Comparison of ENCODE assay signal across 9 cellular contexts in the genomic region with DNA sequence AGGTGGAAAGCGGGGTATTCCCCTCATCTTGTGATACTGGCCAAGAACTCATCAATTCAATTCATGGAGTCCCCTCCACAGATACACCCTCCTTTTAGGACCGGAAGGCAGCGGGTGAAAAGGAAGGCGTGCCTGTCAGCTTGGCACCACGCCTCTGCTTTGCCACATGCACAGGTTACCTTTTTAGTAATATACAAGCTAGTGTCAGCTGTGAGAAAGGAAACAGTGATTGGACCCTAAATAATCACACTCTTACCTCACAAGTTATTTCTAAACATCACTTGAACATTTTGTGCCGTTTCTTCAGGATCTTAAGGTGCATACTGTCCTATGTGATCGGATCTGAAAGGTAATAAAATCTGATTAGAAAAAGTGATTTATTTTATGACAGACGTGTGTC. TPM values are rescaled to one million over a fixed set of nuclear protein-coding genes. Genes with fewer than 3 reads are reported as not detected.
DNase-seq lines count a peak whose midpoint lies in the region; TF ChIP-seq lines count a peak whose summit lies in the region.
"Had no signal": no experiment of that assay in that cellular context is flagged by ENCODE, and none has a peak within 500 bp of the region (broad histone marks: within the 10 kb centered on the region; RNA-seq: fewer than 3 reads in every experiment).

No MANE protein-coding gene starts in this region.

- TF ChIP-seq CTCF in mammary epithelial cell (conservative IDR thresholded peaks at IDR 0.05 in 1 of 2, IDR thresholded peaks at IDR 0.05 in 1 of 2; ENCODE audit: extremely low read depth in 1 of 2, insufficient read depth in 1 of 2, low read depth in 1 of 2, low read length in 2 of 2): no peak
- TF ChIP-seq CTCF in uterus (IDR thresholded peaks at IDR 0.05): no peak
- no peak for TF ChIP-seq CTCF in coronary artery (IDR thresholded peaks at IDR 0.05)

- DNase-seq in stimulated activated CD4-positive, alpha-beta T cell treated with anti-CD3 and anti-CD28 coated beads, Interleukin-4, amount 100 ng/mL, for 24 hours: peak; percentile 22
- DNase-seq in stimulated activated CD4-positive, alpha-beta T cell treated with anti-CD3 and anti-CD28 coated beads, Interleukin-12 subunit alpha, Interleukin-12 subunit beta, amount 100 ng/mL, for 4 hours: no peak
- DNase-seq in mammary epithelial cell (no peak), uterus (no peak), HCEC 1CT (no peak), coronary artery (ENCODE audit: low spot score) (no peak), DMS79 (lab: John Stamatoyannopoulos, UW) (no peak)
- DNase-seq: mesendoderm had no signal

- no peak overlapping the region for H3K4me2 ChIP-seq in mammary epithelial cell (ENCODE audit: insufficient read depth, low read depth, low read length)

- in situ Hi-C loops in mammary epithelial cell (cut with MboI; ENCODE audit: low sequenced_read_pairs in 2 of 2): loop anchor here in 1 of 2 donors (25.0 kb wide), 1 partner anchor 483 kb away; a partner anchor contains a TSS

- WGBS in mammary epithelial cell (ENCODE audit: low coverage, missing lambda C conversion rate): 97% methylated on average over 8 of the region's 8 CpGs

- no peak for TF ChIP-seq POLR2A in uterus (IDR thresholded peaks at IDR 0.05)

- no peaks in the 10 kb centered on the region for H4K20me1 ChIP-seq in mammary epithelial cell (ENCODE audit: insufficient read depth, low read length)

- H3K27ac ChIP-seq in mammary epithelial cell (ENCODE audit: insufficient read depth, low read depth, low read length): peak overlapping the region; percentile 89
- H3K27ac ChIP-seq in muscle layer of duodenum (ENCODE audit: low read length): peak overlapping the region; percentile 89
- peak overlapping the region; percentile 74 to 97 for H3K27ac ChIP-seq in uterus
- peak overlapping the region in 1 of 2 donors; percentile 88 for H3K27ac ChIP-seq in coronary artery

- H3K27me3 ChIP-seq in mammary epithelial cell (ENCODE audit: insufficient read depth, low read length) (no peaks in the 10 kb centered on the region), muscle layer of duodenum (ENCODE audit: low read depth, low read length) (no peaks in the 10 kb centered on the region), uterus (no peaks in the 10 kb centered on the region)

- no peak overlapping the region for H3K9ac ChIP-seq in mammary epithelial cell (ENCODE audit: insufficient read depth, low read length)

- BruUV-seq in mammary epithelial cell (replicated peaks; lab: Mats Ljungman, UMichigan): no TSS peak

- intact Hi-C loops in mammary epithelial cell (cut with micrococcal nuclease): no loop called here
- intact Hi-C loops in uterus (cut with DNase I; ENCODE audit: low total_unique reads): no loop called here

- no peak overlapping the region for H2AFZ ChIP-seq in mammary epithelial cell (ENCODE audit: low read depth, low read length)

- H3K36me3 ChIP-seq in mammary epithelial cell (ENCODE audit: insufficient read depth, low read length) (peaks cover 8% of the 10 kb centered on the region), muscle layer of duodenum (ENCODE audit: control insufficient read depth in 1 of 2, insufficient read depth in 2 of 2, low read length in 2 of 2) (peaks cover 18 to 25% of the 10 kb centered on the region in 2 donors), uterus (no peaks in the 10 kb centered on the region)

- no peak overlapping the region for H3K4me3 ChIP-seq in mammary epithelial cell (replicated peaks in 1 of 3; ENCODE audit: insufficient read depth in 1 of 3, low read depth in 2 of 3, low read length in 3 of 3)
- H3K4me3 ChIP-seq in muscle layer of duodenum (ENCODE audit: low read depth in 1 of 2, low read length in 2 of 2): no peak overlapping the region
- H3K4me3 ChIP-seq in uterus: no peak overlapping the region
- no peak overlapping the region for H3K4me3 ChIP-seq in coronary artery

- no peaks in the 10 kb centered on the region for H3K9me3 ChIP-seq in mammary epithelial cell (replicated peaks; ENCODE audit: insufficient read depth, low read length)
- no peaks in the 10 kb centered on the region for H3K9me3 ChIP-seq in muscle layer of duodenum (ENCODE audit: control insufficient read depth in 1 of 2, low read length in 2 of 2)
- no peaks in the 10 kb centered on the region for H3K9me3 ChIP-seq in uterus

- CTCF ChIA-PET in mammary epithelial cell (lab: Charles Lee; ENCODE audit: low non-redundant PET): no interaction called here

- H3K4me1 ChIP-seq in mammary epithelial cell (ENCODE audit: insufficient read depth, low read length) (peaks cover 44% of the 10 kb centered on the region), muscle layer of duodenum (ENCODE audit: control insufficient read depth in 1 of 2, insufficient read depth in 2 of 2, low read length in 2 of 2) (peaks cover 12 to 36% of the 10 kb centered on the region in 2 donors), uterus (peaks cover 0 to 6% of the 10 kb centered on the region in 2 donors)

- peaks cover 87% of the 10 kb centered on the region for H3K79me2 ChIP-seq in mammary epithelial cell (ENCODE audit: insufficient read depth, low read length)

- dilution Hi-C loops in mammary epithelial cell (cut with HindIII; ENCODE audit: low sequenced_read_pairs): no loop called here

RNA-seq across cellular contexts. Expression of a gene that starts 15.7 kb away (rescaled TPM):
- total RNA-seq in mammary epithelial cell (10 to 100 TPM; 46.9 to 83.4 TPM), uterus (10 to 100 TPM; 16.5 to 50.2 (median 39.1) TPM)
- 54.7 TPM for polyA plus RNA-seq in mammary epithelial cell
- polyA minus RNA-seq in mammary epithelial cell: 173 TPM

RNA-seq across cellular contexts. Expression of a gene that starts 31.9 kb away (rescaled TPM):
- total RNA-seq in mammary epithelial cell (10 to 100 TPM in 1 of 2 donors, 1 to 10 TPM in 1; 5.0 to 10.0 TPM), uterus (10 to 100 TPM in 1 of 4 donors, 1 to 10 TPM in 3; 4.7 to 17.3 (median 9.4) TPM)
- polyA plus RNA-seq in mammary epithelial cell: 3.4 TPM
- 8.7 TPM for polyA minus RNA-seq in mammary epithelial cell
